In genomic region chr17:1124238-1124699, GRCh38 we compare ENCODE assay signal across 20 cellular contexts. TPM values are rescaled to one million over a fixed set of nuclear protein-coding genes. Genes with fewer than 3 reads are reported as not detected.
A peak's percentile ranks its signal among the peaks of the same experiment; 100 is the strongest.
DNase-seq lines count a peak whose midpoint lies in the region; ATAC-seq and TF ChIP-seq lines count a peak whose summit lies in the region.
"Had no signal": no experiment of that assay in that cellular context is flagged by ENCODE, and none has a peak within 500 bp of the region (broad histone marks: within the 10 kb centered on the region; RNA-seq: fewer than 3 reads in every experiment).

No MANE protein-coding gene starts in this region.

- no peaks in the 10 kb centered on the region for H3K36me3 ChIP-seq in vagina
- H3K36me3 ChIP-seq: WERI-Rb-1 had no signal

- peaks cover 49% of the 10 kb centered on the region for H3K4me1 ChIP-seq in vagina

- no peaks in the 10 kb centered on the region for H3K9me3 Mint-ChIP-seq in natural killer cell treated with Interleukin-12 subunit alpha and Interleukin-12 subunit beta and Interleukin-15 and Interleukin-18, amount 100 ng/mL, for 72 hours
- no peaks in the 10 kb centered on the region for H3K9me3 Mint-ChIP-seq in natural killer cell
- H3K9me3 Mint-ChIP-seq in nephron = no peaks in the 10 kb centered on the region
- H3K9me3 Mint-ChIP-seq: activated CD4-positive, alpha-beta T cell treated with anti-CD3 and anti-CD28 coated beads, Interleukin-2, amount 10 ng/mL, durations not matched to agents 7 days and 5 days; activated naive CD8-positive, alpha-beta T cell treated with anti-CD3 and anti-CD28 coated beads, Interleukin-2, amount 50 U/mL, for 24 hours; activated T-cell treated with anti-CD3 and anti-CD28 coated beads, Interleukin-2, amount 50 U/mL, for 4 hours had no signal

- no peak overlapping the region for H3K4me3 Mint-ChIP-seq in natural killer cell treated with Interleukin-12 subunit alpha and Interleukin-12 subunit beta and Interleukin-15 and Interleukin-18, amount 100 ng/mL, for 72 hours
- no peak overlapping the region for H3K4me3 Mint-ChIP-seq in natural killer cell
- no peak overlapping the region for H3K4me3 Mint-ChIP-seq in nephron
- H3K4me3 Mint-ChIP-seq: activated CD4-positive, alpha-beta T cell treated with anti-CD3 and anti-CD28 coated beads, Interleukin-2, amount 10 ng/mL, durations not matched to agents 7 days and 5 days; activated naive CD8-positive, alpha-beta T cell treated with anti-CD3 and anti-CD28 coated beads, Interleukin-2, amount 50 U/mL, for 24 hours; activated T-cell treated with anti-CD3 and anti-CD28 coated beads, Interleukin-2, amount 50 U/mL, for 4 hours; CD14-positive monocyte; naive thymus-derived CD8-positive, alpha-beta T cell; stimulated activated memory B cell treated with anti-CD40 and anti-IgM and Interleukin-4, amounts not matched to agents 10 μg/mL and 1 μg/mL and 100 μg/mL, for 72 hours had no signal

- no peaks in the 10 kb centered on the region for H3K36me3 Mint-ChIP-seq in natural killer cell treated with Interleukin-12 subunit alpha and Interleukin-12 subunit beta and Interleukin-15 and Interleukin-18, amount 100 ng/mL, for 72 hours
- H3K36me3 Mint-ChIP-seq in natural killer cell = no peaks in the 10 kb centered on the region
- H3K36me3 Mint-ChIP-seq in nephron (ENCODE audit: low read depth) = peaks cover 15% of the 10 kb centered on the region

- peak; percentile 12 for DNase-seq in natural killer cell treated with Interleukin-12 subunit alpha and Interleukin-12 subunit beta and Interleukin-15 and Interleukin-18, amount 100 ng/mL, for 72 hours (ENCODE audit: low spot score)
- no peak for DNase-seq in natural killer cell
- DNase-seq in vagina (ENCODE audit: extremely low spot score in 2 of 2) = no peak
- DNase-seq in NCI-H146 (lab: John Stamatoyannopoulos, UW) = no peak
- no peak for DNase-seq in activated effector memory CD4-positive, alpha-beta T cell treated with Interleukin-2 at 50 U/mL for 16 hours
- DNase-seq in GF-D8 (lab: John Stamatoyannopoulos, UW) = no peak
- DNase-seq: activated CD4-positive, alpha-beta T cell treated with anti-CD3 and anti-CD28 coated beads, Interleukin-2, amount 10 ng/mL, durations not matched to agents 7 days and 5 days; activated naive CD8-positive, alpha-beta T cell treated with anti-CD3 and anti-CD28 coated beads, Interleukin-2, amount 50 U/mL, for 24 hours; activated T-cell treated with anti-CD3 and anti-CD28 coated beads, Interleukin-2, amount 50 U/mL, for 4 hours; effector CD8-positive, alpha-beta T cell; midbrain; naive thymus-derived CD8-positive, alpha-beta T cell; NCI-H2081 treated with DMSO at 0.1 percent for 48 hours; stimulated activated CD4-positive, alpha-beta T cell treated with anti-CD3 and anti-CD28 coated beads, Interleukin-4, amount 100 ng/mL, for 4 hours; WERI-Rb-1 had no signal

- H3K27ac ChIP-seq in angular gyrus (ENCODE audit: low read depth, low read length) (peak overlapping the region; percentile 77), vagina (peak overlapping the region; percentile 74)
- H3K27ac ChIP-seq: WERI-Rb-1 had no signal

- TF ChIP-seq CTCF in natural killer cell (IDR thresholded peaks at IDR 0.05) (no peak), nephron (IDR thresholded peaks at IDR 0.05; ENCODE audit: unreplicated experiment in 3 of 3) (no peak), vagina (IDR thresholded peaks at IDR 0.05) (no peak)

- peak overlapping the region in 1 of 2 donors; percentile 25 for H3K4me3 ChIP-seq in vagina
- H3K4me3 ChIP-seq: GM12878 had no signal

- H3K27me3 Mint-ChIP-seq in natural killer cell treated with Interleukin-12 subunit alpha and Interleukin-12 subunit beta and Interleukin-15 and Interleukin-18, amount 100 ng/mL, for 72 hours = no peaks in the 10 kb centered on the region
- peaks cover 0 to 4% of the 10 kb centered on the region in 2 donors for H3K27me3 Mint-ChIP-seq in natural killer cell (ENCODE audit: low read depth in 2 of 2)
- H3K27me3 Mint-ChIP-seq in nephron (ENCODE audit: low read depth) = peaks cover 12% of the 10 kb centered on the region
- H3K27me3 Mint-ChIP-seq: stimulated activated memory B cell treated with anti-CD40 and anti-IgM and Interleukin-4, amounts not matched to agents 10 μg/mL and 1 μg/mL and 100 μg/mL, for 72 hours had no signal

- no peaks in the 10 kb centered on the region for H3K9me3 ChIP-seq in vagina

- ATAC-seq in natural killer cell treated with Interleukin-12 subunit alpha and Interleukin-12 subunit beta and Interleukin-15 and Interleukin-18, amount 100 ng/mL, for 72 hours = no peak
- ATAC-seq in natural killer cell = no peak
- ATAC-seq: activated naive CD8-positive, alpha-beta T cell treated with anti-CD3 and anti-CD28 coated beads, Interleukin-2, amount 50 U/mL, for 24 hours; activated T-cell treated with anti-CD3 and anti-CD28 coated beads, Interleukin-2, amount 50 U/mL, for 4 hours; naive thymus-derived CD8-positive, alpha-beta T cell had no signal

- H3K27me3 ChIP-seq in vagina = no peaks in the 10 kb centered on the region

- no peak overlapping the region for H3K27ac Mint-ChIP-seq in natural killer cell treated with Interleukin-12 subunit alpha and Interleukin-12 subunit beta and Interleukin-15 and Interleukin-18, amount 100 ng/mL, for 72 hours
- H3K27ac Mint-ChIP-seq in natural killer cell (no peak overlapping the region), nephron (peak overlapping the region in 2 of 3 experiments; percentile 3 to 15)
- H3K27ac Mint-ChIP-seq: activated CD4-positive, alpha-beta T cell treated with anti-CD3 and anti-CD28 coated beads, Interleukin-2, amount 10 ng/mL, durations not matched to agents 7 days and 5 days; activated naive CD8-positive, alpha-beta T cell treated with anti-CD3 and anti-CD28 coated beads, Interleukin-2, amount 50 U/mL, for 24 hours; stimulated activated memory B cell treated with anti-CD40 and anti-IgM and Interleukin-4, amounts not matched to agents 10 μg/mL and 1 μg/mL and 100 μg/mL, for 72 hours had no signal

- peaks cover 19 to 30% of the 10 kb centered on the region in 2 donors for H3K4me1 Mint-ChIP-seq in natural killer cell treated with Interleukin-12 subunit alpha and Interleukin-12 subunit beta and Interleukin-15 and Interleukin-18, amount 100 ng/mL, for 72 hours (ENCODE audit: low read depth in 2 of 2)
- H3K4me1 Mint-ChIP-seq in natural killer cell (peaks cover 35 to 37% of the 10 kb centered on the region in 2 donors), nephron (peaks cover 20% of the 10 kb centered on the region)

- intact Hi-C loops in natural killer cell (cut with micrococcal nuclease) (loop anchor here (5.0 to 10.0 kb wide), 2 partner anchors 131 to 208 kb away; no protein-coding TSS in a partner anchor), vagina (cut with DNase I) (loop anchor here (5.0 kb wide), 1 partner anchor 58 kb away; no protein-coding TSS in a partner anchor)

- no peak for TF ChIP-seq POLR2A in vagina (IDR thresholded peaks at IDR 0.05)

RNA-seq across cellular contexts. Expression of gene ABR, which starts 55.5 kb away (rescaled TPM):
- 10 to 100 TPM; 79.1 to 80.5 TPM for total RNA-seq in natural killer cell treated with Interleukin-12 subunit alpha and Interleukin-12 subunit beta and Interleukin-15 and Interleukin-18, amount 100 ng/mL, for 72 hours
- total RNA-seq in natural killer cell (100 to 1,000 TPM; 155 to 215 (median 163) TPM), vagina (90.8 TPM)

Comparison
In these comparisons a context has a peak if more than half of its experiments do, and no peak if none do; other contexts are left out.
1. H3K27ac Mint-ChIP-seq: peak in nephron (2 of 3); none in natural killer cell treated with Interleukin-12 subunit alpha and Interleukin-12 subunit beta and Interleukin-15 and Interleukin-18, amount 100 ng/mL, for 72 hours (0 of 2) and natural killer cell (0 of 2).